1 cellular context compared by ENCODE assay signal in the genomic region with DNA sequence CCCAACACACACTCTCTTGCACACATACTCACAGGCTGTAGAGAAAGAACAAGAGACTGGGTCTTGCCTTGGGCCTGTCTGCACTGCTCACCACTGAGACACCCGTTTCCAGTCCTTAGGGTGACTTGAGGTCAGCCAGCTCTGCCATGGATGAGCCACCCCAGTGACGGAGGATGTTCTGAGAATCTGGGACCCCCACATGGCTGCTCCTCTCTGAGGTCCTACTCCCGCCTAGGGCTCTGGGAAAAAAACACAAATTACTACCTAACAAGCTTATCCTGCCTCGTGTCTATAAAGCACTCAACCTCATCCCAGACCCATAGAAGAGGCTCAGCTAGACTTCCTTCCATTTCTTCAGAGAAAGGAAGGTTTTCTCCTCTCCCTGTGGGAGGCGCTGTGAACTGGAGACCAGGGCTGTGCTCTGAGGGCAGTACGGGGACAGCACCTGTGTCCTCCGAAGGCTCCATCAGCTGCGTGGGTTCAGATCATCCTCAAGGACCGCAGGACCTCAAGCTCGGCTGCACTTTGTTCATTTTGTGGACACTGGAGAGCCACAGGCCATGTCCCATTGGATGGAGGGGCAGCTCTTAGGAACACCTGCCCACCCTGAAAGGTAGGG.
TF ChIP-seq lines count a peak whose summit lies in the region.

No MANE protein-coding gene starts in this region.

TF ChIP-seq in GM23338, 12 proteins besides CTCF, POLR2A, EP300 and RAD21 (continued from another document):
- TF ChIP-seq, protein P1, sequence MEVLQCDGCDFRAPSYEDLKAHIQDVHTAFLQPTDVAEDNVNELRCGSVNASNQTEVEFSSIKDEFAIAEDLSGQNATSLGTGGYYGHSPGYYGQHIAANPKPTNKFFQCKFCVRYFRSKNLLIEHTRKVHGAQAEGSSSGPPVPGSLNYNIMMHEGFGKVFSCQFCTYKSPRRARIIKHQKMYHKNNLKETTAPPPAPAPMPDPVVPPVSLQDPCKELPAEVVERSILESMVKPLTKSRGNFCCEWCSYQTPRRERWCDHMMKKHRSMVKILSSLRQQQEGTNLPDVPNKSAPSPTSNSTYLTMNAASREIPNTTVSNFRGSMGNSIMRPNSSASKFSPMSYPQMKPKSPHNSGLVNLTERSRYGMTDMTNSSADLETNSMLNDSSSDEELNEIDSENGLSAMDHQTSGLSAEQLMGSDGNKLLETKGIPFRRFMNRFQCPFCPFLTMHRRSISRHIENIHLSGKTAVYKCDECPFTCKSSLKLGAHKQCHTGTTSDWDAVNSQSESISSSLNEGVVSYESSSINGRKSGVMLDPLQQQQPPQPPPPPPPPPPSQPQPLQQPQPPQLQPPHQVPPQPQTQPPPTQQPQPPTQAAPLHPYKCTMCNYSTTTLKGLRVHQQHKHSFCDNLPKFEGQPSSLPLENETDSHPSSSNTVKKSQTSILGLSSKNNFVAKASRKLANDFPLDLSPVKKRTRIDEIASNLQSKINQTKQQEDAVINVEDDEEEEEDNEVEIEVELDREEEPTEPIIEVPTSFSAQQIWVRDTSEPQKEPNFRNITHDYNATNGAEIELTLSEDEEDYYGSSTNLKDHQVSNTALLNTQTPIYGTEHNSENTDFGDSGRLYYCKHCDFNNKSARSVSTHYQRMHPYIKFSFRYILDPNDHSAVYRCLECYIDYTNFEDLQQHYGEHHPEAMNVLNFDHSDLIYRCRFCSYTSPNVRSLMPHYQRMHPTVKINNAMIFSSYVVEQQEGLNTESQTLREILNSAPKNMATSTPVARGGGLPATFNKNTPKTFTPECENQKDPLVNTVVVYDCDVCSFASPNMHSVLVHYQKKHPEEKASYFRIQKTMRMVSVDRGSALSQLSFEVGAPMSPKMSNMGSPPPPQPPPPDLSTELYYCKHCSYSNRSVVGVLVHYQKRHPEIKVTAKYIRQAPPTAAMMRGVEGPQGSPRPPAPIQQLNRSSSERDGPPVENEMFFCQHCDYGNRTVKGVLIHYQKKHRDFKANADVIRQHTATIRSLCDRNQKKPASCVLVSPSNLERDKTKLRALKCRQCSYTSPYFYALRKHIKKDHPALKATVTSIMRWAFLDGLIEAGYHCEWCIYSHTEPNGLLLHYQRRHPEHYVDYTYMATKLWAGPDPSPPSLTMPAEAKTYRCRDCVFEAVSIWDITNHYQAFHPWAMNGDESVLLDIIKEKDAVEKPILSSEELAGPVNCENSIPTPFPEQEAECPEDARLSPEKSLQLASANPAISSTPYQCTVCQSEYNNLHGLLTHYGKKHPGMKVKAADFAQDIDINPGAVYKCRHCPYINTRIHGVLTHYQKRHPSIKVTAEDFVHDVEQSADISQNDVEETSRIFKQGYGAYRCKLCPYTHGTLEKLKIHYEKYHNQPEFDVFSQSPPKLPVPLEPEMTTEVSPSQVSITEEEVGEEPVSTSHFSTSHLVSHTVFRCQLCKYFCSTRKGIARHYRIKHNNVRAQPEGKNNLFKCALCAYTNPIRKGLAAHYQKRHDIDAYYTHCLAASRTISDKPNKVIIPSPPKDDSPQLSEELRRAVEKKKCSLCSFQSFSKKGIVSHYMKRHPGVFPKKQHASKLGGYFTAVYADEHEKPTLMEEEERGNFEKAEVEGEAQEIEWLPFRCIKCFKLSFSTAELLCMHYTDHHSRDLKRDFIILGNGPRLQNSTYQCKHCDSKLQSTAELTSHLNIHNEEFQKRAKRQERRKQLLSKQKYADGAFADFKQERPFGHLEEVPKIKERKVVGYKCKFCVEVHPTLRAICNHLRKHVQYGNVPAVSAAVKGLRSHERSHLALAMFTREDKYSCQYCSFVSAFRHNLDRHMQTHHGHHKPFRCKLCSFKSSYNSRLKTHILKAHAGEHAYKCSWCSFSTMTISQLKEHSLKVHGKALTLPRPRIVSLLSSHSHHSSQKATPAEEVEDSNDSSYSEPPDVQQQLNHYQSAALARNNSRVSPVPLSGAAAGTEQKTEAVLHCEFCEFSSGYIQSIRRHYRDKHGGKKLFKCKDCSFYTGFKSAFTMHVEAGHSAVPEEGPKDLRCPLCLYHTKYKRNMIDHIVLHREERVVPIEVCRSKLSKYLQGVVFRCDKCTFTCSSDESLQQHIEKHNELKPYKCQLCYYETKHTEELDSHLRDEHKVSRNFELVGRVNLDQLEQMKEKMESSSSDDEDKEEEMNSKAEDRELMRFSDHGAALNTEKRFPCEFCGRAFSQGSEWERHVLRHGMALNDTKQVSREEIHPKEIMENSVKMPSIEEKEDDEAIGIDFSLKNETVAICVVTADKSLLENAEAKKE (CRISPR knock-in tag; IDR thresholded peaks at IDR 0.05) = no peak
- TF ChIP-seq ZNF114 (CRISPR knock-in tag; IDR thresholded peaks at IDR 0.05) = no peak
- no peak for TF ChIP-seq ZNF331 (CRISPR knock-in tag; IDR thresholded peaks at IDR 0.05; ENCODE audit: low read depth)
